Comparison of ENCODE assay signal across 2 cellular contexts in the genomic region with DNA sequence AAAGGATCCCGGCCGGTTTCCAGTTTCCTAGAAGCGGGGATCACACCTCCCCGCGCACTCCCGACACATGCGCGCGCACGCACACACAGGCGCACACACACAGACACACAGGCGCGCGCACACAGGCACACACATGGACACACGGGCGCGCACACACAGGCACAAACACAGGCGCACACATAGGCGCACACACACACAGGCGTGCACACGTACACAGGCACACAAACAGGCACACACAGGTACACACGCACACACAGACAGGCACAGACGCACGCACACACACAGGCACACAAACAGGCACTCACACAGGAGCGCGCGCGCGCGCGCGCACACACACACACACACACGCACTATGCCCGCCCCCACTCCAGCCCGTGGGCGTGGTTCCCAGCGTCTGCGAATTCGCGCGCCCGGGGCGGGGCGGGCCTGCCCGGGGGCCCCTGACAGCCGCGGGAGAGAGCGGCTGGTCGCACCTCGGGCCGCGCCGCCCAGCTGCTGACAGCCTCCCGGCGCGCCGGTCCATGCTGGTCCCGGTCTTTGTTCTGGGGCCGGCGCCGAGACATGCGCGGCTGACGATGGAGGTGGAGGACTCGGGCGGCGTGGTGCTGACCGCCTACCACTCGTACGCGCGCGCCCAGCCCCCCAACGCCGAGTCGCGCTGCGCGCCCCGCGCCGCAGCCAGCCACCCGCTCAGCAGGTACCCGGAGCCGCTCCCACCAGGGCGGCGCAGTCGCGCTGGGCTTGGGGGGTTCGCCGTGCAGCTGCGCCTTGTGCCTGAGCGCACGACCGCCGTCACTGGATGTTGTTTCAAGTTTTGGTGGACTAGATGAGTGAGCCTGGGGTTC.
A peak's percentile ranks its signal among the peaks of the same experiment; 100 is the strongest.
TF ChIP-seq lines count a peak whose summit lies in the region.

A gene with protein sequence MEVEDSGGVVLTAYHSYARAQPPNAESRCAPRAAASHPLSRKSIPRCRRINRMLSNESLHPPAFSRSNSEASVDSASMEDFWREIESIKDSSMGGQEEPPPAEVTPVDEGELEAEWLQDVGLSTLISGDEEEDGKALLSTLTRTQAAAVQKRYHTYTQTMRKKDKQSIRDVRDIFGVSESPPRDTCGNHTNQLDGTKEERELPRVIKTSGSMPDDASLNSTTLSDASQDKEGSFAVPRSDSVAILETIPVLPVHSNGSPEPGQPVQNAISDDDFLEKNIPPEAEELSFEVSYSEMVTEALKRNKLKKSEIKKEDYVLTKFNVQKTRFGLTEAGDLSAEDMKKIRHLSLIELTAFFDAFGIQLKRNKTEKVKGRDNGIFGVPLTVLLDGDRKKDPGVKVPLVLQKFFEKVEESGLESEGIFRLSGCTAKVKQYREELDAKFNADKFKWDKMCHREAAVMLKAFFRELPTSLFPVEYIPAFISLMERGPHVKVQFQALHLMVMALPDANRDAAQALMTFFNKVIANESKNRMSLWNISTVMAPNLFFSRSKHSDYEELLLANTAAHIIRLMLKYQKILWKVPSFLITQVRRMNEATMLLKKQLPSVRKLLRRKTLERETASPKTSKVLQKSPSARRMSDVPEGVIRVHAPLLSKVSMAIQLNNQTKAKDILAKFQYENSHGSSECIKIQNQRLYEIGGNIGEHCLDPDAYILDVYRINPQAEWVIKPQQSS (plus strand): TSS at position 470 of the 845 bp plus-strand sequence. CDS start 106 bp downstream, at position 576.

TF ChIP-seq in IMR-90, 13 proteins besides CTCF, POLR2A, EP300 and RAD21:
- TF ChIP-seq RCOR1 (IDR thresholded peaks at IDR 0.05; ENCODE audit: insufficient replicate concordance, low read length) = no peak
- peak; percentile 21; the same call in 1 of the 2 replicates for TF ChIP-seq MAZ (IDR thresholded peaks at IDR 0.05; ENCODE audit: borderline replicate concordance, low read depth, low read length)
- TF ChIP-seq MXI1 (IDR thresholded peaks at IDR 0.05; ENCODE audit: borderline replicate concordance, low read depth, low read length) = peak; percentile 84; the same call in 1 of the 2 replicates
- TF ChIP-seq, protein P1, sequence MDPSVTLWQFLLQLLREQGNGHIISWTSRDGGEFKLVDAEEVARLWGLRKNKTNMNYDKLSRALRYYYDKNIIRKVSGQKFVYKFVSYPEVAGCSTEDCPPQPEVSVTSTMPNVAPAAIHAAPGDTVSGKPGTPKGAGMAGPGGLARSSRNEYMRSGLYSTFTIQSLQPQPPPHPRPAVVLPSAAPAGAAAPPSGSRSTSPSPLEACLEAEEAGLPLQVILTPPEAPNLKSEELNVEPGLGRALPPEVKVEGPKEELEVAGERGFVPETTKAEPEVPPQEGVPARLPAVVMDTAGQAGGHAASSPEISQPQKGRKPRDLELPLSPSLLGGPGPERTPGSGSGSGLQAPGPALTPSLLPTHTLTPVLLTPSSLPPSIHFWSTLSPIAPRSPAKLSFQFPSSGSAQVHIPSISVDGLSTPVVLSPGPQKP (IDR thresholded peaks at IDR 0.05; ENCODE audit: borderline replicate concordance, low read depth, low read length) = no peak
- no peak for TF ChIP-seq MAFK (IDR thresholded peaks at IDR 0.05; ENCODE audit: low read depth, low read length)
- TF ChIP-seq CHD1 (IDR thresholded peaks at IDR 0.05; ENCODE audit: low read depth, low read length) = no peak
- TF ChIP-seq, protein P2, sequence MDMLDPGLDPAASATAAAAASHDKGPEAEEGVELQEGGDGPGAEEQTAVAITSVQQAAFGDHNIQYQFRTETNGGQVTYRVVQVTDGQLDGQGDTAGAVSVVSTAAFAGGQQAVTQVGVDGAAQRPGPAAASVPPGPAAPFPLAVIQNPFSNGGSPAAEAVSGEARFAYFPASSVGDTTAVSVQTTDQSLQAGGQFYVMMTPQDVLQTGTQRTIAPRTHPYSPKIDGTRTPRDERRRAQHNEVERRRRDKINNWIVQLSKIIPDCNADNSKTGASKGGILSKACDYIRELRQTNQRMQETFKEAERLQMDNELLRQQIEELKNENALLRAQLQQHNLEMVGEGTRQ (IDR thresholded peaks at IDR 0.05; ENCODE audit: low read depth, low read length) = no peak
- TF ChIP-seq CEBPB (IDR thresholded peaks at IDR 0.05; ENCODE audit: low read depth, low read length) = no peak
- no peak for TF ChIP-seq FOS (IDR thresholded peaks at IDR 0.05; ENCODE audit: low read depth, low read length)
- no peak for TF ChIP-seq NFE2L2 (IDR thresholded peaks at IDR 0.05; ENCODE audit: low read depth, low read length)
- TF ChIP-seq RFX5 (IDR thresholded peaks at IDR 0.05; ENCODE audit: low read depth, low read length) = no peak
- no peak for TF ChIP-seq BHLHE40 (IDR thresholded peaks at IDR 0.05; ENCODE audit: low read depth, low read length)
- TF ChIP-seq SMC3 (IDR thresholded peaks at IDR 0.05; ENCODE audit: low read depth, low read length) = no peak

TF ChIP-seq in HepG2, 621 proteins besides CTCF, POLR2A, EP300 and RAD21 (continues in another document):
- TF ChIP-seq ZC3H4 (CRISPR knock-in tag; IDR thresholded peaks at IDR 0.05; ENCODE audit: borderline replicate concordance) (no peak), ZFP90 (CRISPR knock-in tag; IDR thresholded peaks at IDR 0.05; ENCODE audit: borderline replicate concordance) (no peak), ZNF616 (CRISPR knock-in tag; IDR thresholded peaks at IDR 0.05; ENCODE audit: low read depth) (no peak), KDM5B (CRISPR knock-in tag; IDR thresholded peaks at IDR 0.05; ENCODE audit: borderline replicate concordance) (peak; percentile 25; the same call in 1 of the 2 replicates), ZNF777 (CRISPR knock-in tag; IDR thresholded peaks at IDR 0.05) (peak; percentile 31; the same call in 1 of the 2 replicates), SRSF1 (optimal IDR thresholded peaks at IDR 0.05; ENCODE audit: low read depth, low read length) (no peak), ZEB1 (IDR thresholded peaks at IDR 0.05; ENCODE audit: insufficient replicate concordance, low read depth) (no peak), NFIC (IDR thresholded peaks at IDR 0.05; ENCODE audit: low read length) (no peak), SALL2 (CRISPR knock-in tag; IDR thresholded peaks at IDR 0.05) (no peak)
- TF ChIP-seq, protein P3, sequence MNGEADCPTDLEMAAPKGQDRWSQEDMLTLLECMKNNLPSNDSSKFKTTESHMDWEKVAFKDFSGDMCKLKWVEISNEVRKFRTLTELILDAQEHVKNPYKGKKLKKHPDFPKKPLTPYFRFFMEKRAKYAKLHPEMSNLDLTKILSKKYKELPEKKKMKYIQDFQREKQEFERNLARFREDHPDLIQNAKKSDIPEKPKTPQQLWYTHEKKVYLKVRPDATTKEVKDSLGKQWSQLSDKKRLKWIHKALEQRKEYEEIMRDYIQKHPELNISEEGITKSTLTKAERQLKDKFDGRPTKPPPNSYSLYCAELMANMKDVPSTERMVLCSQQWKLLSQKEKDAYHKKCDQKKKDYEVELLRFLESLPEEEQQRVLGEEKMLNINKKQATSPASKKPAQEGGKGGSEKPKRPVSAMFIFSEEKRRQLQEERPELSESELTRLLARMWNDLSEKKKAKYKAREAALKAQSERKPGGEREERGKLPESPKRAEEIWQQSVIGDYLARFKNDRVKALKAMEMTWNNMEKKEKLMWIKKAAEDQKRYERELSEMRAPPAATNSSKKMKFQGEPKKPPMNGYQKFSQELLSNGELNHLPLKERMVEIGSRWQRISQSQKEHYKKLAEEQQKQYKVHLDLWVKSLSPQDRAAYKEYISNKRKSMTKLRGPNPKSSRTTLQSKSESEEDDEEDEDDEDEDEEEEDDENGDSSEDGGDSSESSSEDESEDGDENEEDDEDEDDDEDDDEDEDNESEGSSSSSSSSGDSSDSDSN (CRISPR knock-in tag; IDR thresholded peaks at IDR 0.05) = peak; percentile 54; the same call in 1 of the 2 replicates
- TF ChIP-seq, protein P4, sequence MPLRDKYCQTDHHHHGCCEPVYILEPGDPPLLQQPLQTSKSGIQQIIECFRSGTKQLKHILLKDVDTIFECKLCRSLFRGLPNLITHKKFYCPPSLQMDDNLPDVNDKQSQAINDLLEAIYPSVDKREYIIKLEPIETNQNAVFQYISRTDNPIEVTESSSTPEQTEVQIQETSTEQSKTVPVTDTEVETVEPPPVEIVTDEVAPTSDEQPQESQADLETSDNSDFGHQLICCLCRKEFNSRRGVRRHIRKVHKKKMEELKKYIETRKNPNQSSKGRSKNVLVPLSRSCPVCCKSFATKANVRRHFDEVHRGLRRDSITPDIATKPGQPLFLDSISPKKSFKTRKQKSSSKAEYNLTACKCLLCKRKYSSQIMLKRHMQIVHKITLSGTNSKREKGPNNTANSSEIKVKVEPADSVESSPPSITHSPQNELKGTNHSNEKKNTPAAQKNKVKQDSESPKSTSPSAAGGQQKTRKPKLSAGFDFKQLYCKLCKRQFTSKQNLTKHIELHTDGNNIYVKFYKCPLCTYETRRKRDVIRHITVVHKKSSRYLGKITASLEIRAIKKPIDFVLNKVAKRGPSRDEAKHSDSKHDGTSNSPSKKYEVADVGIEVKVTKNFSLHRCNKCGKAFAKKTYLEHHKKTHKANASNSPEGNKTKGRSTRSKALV (CRISPR knock-in tag; IDR thresholded peaks at IDR 0.05) = peak; percentile 89; the same call in 1 of the 2 replicates
- TF ChIP-seq, protein P5, sequence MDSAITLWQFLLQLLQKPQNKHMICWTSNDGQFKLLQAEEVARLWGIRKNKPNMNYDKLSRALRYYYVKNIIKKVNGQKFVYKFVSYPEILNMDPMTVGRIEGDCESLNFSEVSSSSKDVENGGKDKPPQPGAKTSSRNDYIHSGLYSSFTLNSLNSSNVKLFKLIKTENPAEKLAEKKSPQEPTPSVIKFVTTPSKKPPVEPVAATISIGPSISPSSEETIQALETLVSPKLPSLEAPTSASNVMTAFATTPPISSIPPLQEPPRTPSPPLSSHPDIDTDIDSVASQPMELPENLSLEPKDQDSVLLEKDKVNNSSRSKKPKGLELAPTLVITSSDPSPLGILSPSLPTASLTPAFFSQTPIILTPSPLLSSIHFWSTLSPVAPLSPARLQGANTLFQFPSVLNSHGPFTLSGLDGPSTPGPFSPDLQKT (CRISPR knock-in tag; IDR thresholded peaks at IDR 0.05; ENCODE audit: borderline replicate concordance) = no peak
- TF ChIP-seq, protein P6, sequence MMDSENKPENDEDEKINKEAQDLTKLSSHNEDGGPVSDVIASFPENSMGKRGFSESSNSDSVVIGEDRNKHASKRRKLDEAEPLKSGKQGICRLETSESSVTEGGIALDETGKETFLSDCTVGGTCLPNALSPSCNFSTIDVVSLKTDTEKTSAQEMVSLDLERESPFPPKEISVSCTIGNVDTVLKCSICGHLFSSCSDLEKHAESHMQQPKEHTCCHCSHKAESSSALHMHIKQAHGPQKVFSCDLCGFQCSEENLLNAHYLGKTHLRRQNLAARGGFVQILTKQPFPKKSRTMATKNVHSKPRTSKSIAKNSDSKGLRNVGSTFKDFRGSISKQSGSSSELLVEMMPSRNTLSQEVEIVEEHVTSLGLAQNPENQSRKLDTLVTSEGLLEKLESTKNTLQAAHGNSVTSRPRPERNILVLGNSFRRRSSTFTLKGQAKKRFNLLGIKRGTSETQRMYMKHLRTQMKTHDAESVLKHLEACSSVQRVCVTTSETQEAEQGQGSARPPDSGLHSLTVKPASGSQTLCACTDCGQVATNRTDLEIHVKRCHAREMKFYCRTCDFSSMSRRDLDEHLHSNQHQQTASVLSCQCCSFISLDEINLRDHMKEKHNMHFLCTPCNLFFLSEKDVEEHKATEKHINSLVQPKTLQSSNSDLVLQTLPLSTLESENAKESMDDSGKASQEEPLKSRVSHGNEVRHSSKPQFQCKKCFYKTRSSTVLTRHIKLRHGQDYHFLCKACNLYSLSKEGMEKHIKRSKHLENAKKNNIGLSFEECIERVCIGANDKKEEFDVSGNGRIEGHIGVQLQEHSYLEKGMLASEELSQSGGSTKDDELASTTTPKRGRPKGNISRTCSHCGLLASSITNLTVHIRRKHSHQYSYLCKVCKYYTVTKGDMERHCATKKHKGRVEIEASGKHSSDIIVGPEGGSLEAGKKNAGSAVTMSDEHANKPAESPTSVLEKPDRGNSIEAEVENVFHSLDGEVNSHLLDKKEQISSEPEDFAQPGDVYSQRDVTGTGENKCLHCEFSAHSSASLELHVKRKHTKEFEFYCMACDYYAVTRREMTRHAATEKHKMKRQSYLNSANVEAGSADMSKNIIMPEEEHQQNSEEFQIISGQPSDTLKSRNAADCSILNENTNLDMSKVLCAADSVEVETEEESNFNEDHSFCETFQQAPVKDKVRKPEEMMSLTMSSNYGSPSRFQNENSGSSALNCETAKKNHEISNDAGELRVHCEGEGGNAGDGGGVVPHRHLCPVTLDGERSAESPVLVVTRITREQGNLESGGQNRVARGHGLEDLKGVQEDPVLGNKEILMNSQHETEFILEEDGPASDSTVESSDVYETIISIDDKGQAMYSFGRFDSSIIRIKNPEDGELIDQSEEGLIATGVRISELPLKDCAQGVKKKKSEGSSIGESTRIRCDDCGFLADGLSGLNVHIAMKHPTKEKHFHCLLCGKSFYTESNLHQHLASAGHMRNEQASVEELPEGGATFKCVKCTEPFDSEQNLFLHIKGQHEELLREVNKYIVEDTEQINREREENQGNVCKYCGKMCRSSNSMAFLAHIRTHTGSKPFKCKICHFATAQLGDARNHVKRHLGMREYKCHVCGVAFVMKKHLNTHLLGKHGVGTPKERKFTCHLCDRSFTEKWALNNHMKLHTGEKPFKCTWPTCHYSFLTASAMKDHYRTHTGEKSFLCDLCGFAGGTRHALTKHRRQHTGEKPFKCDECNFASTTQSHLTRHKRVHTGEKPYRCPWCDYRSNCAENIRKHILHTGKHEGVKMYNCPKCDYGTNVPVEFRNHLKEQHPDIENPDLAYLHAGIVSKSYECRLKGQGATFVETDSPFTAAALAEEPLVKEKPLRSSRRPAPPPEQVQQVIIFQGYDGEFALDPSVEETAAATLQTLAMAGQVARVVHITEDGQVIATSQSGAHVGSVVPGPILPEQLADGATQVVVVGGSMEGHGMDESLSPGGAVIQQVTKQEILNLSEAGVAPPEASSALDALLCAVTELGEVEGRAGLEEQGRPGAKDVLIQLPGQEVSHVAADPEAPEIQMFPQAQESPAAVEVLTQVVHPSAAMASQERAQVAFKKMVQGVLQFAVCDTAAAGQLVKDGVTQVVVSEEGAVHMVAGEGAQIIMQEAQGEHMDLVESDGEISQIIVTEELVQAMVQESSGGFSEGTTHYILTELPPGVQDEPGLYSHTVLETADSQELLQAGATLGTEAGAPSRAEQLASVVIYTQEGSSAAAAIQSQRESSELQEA (CRISPR knock-in tag; IDR thresholded peaks at IDR 0.05; ENCODE audit: not compliant biosample characterization) = no peak
- TF ChIP-seq, protein P7, sequence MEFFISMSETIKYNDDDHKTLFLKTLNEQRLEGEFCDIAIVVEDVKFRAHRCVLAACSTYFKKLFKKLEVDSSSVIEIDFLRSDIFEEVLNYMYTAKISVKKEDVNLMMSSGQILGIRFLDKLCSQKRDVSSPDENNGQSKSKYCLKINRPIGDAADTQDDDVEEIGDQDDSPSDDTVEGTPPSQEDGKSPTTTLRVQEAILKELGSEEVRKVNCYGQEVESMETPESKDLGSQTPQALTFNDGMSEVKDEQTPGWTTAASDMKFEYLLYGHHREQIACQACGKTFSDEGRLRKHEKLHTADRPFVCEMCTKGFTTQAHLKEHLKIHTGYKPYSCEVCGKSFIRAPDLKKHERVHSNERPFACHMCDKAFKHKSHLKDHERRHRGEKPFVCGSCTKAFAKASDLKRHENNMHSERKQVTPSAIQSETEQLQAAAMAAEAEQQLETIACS (CRISPR knock-in tag; IDR thresholded peaks at IDR 0.05) = peak; percentile 68
- TF ChIP-seq, protein P8, sequence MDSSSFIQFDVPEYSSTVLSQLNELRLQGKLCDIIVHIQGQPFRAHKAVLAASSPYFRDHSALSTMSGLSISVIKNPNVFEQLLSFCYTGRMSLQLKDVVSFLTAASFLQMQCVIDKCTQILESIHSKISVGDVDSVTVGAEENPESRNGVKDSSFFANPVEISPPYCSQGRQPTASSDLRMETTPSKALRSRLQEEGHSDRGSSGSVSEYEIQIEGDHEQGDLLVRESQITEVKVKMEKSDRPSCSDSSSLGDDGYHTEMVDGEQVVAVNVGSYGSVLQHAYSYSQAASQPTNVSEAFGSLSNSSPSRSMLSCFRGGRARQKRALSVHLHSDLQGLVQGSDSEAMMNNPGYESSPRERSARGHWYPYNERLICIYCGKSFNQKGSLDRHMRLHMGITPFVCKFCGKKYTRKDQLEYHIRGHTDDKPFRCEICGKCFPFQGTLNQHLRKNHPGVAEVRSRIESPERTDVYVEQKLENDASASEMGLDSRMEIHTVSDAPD (CRISPR knock-in tag; IDR thresholded peaks at IDR 0.05) = no peak
